Comparison of ENCODE assay signal across 11 cellular contexts in genomic region chr13:43364210-43365041, GRCh38.
A peak's percentile ranks its signal among the peaks of the same experiment; 100 is the strongest.
DNase-seq lines count a peak whose midpoint lies in the region; ATAC-seq and TF ChIP-seq lines count a peak whose summit lies in the region.
"Had no signal": no experiment of that assay in that cellular context is flagged by ENCODE, and none has a peak within 500 bp of the region (broad histone marks: within the 10 kb centered on the region; RNA-seq: fewer than 3 reads in every experiment).

No MANE protein-coding gene starts in this region.

- H3K79me2 ChIP-seq in hepatocyte, result no peaks in the 10 kb centered on the region
- H3K79me2 ChIP-seq in smooth muscle cell (ENCODE audit: low read depth), result no peaks in the 10 kb centered on the region

- H3K4me1 ChIP-seq in HEK293 (ENCODE audit: control insufficient read depth, insufficient read depth, low read length) (no peaks in the 10 kb centered on the region), hepatocyte (ENCODE audit: insufficient read depth) (peaks cover 33% of the 10 kb centered on the region), smooth muscle cell (ENCODE audit: low read depth) (peaks cover 32% of the 10 kb centered on the region)
- H3K4me1 ChIP-seq in CD8-positive, alpha-beta T cell (ENCODE audit: insufficient read depth, low read length), result peaks cover 6% of the 10 kb centered on the region

- H3K36me3 ChIP-seq in HEK293 (ENCODE audit: control insufficient read depth in 2 of 2, insufficient read depth in 1 of 2, low read length in 2 of 2), result no peaks in the 10 kb centered on the region
- H3K36me3 ChIP-seq in hepatocyte (replicated peaks; ENCODE audit: insufficient read depth, low read depth), result no peaks in the 10 kb centered on the region
- no peaks in the 10 kb centered on the region for H3K36me3 ChIP-seq in smooth muscle cell (ENCODE audit: low read depth)
- no peaks in the 10 kb centered on the region for H3K36me3 ChIP-seq in CD8-positive, alpha-beta T cell (ENCODE audit: insufficient read depth, low read length)

- TF ChIP-seq CTCF in HEK293 (tag by site-specific recombination; IDR thresholded peaks at IDR 0.05) (no peak), astrocyte of the cerebellum (IDR thresholded peaks at IDR 0.05; ENCODE audit: low read depth, low read length, missing control alignments) (no peak), hepatocyte (IDR thresholded peaks at IDR 0.05; ENCODE audit: poor library complexity) (no peak), smooth muscle cell (IDR thresholded peaks at IDR 0.05; ENCODE audit: borderline replicate concordance, insufficient read depth, poor library complexity, severe bottlenecking) (no peak)
- TF ChIP-seq CTCF in CD8-positive, alpha-beta T cell (IDR thresholded peaks at IDR 0.05), result no peak

- H3K9me3 Mint-ChIP-seq in CD8-positive, alpha-beta T cell, result no peaks in the 10 kb centered on the region
- H3K9me3 Mint-ChIP-seq: activated T-cell treated with anti-CD3 and anti-CD28 coated beads, Interleukin-2, amount 50 U/mL, for 24 hours had no signal

- ATAC-seq in CD8-positive, alpha-beta T cell, result no peak

- peak overlapping the region; percentile 43 for H3K4me2 ChIP-seq in hepatocyte
- H3K4me2 ChIP-seq in smooth muscle cell, result peak overlapping the region; percentile 79

- H3K27ac ChIP-seq in HEK293 (ENCODE audit: extremely low read depth, low read depth, low read length) (no peak overlapping the region), hepatocyte (peak overlapping the region; percentile 35), smooth muscle cell (ENCODE audit: low read depth) (peak overlapping the region; percentile 98)
- H3K27ac ChIP-seq in CD8-positive, alpha-beta T cell (ENCODE audit: low read depth, low read length), result no peak overlapping the region
- H3K27ac ChIP-seq: HL-60 had no signal

- H3K4me1 Mint-ChIP-seq in CD8-positive, alpha-beta T cell (ENCODE audit: low read depth), result peaks cover 20% of the 10 kb centered on the region

- H3K4me3 Mint-ChIP-seq in CD8-positive, alpha-beta T cell, result no peak overlapping the region
- H3K4me3 Mint-ChIP-seq: activated T-cell treated with anti-CD3 and anti-CD28 coated beads, Interleukin-2, amount 50 U/mL, for 24 hours had no signal

- peak overlapping the region; percentile 87 for H3K9ac ChIP-seq in smooth muscle cell (ENCODE audit: low read depth)

- H3K9me3 ChIP-seq in HEK293 (ENCODE audit: control insufficient read depth, insufficient read depth, low read depth, low read length) (no peaks in the 10 kb centered on the region), hepatocyte (ENCODE audit: low read depth) (no peaks in the 10 kb centered on the region), smooth muscle cell (replicated peaks; ENCODE audit: low read depth) (no peaks in the 10 kb centered on the region)
- H3K9me3 ChIP-seq in CD8-positive, alpha-beta T cell (ENCODE audit: low read length), result no peaks in the 10 kb centered on the region

- H3K27me3 Mint-ChIP-seq in CD8-positive, alpha-beta T cell (ENCODE audit: low read depth), result no peaks in the 10 kb centered on the region
- H3K27me3 Mint-ChIP-seq: activated T-cell treated with anti-CD3 and anti-CD28 coated beads, Interleukin-2, amount 50 U/mL, for 24 hours had no signal

- H2AFZ ChIP-seq in hepatocyte (peak overlapping the region; percentile 28), smooth muscle cell (ENCODE audit: low read depth) (peak overlapping the region; percentile 84)

- H3F3A ChIP-seq in smooth muscle cell (ENCODE audit: low read depth), result peaks cover 15% of the 10 kb centered on the region

- no peak overlapping the region for H3K27ac Mint-ChIP-seq in CD8-positive, alpha-beta T cell
- H3K27ac Mint-ChIP-seq: activated T-cell treated with anti-CD3 and anti-CD28 coated beads, Interleukin-2, amount 50 U/mL, for 24 hours had no signal

- in situ Hi-C loops in astrocyte of the cerebellum (cut with HindIII; ENCODE audit: low sequenced_read_pairs), result no loop called here

- H3K4me3 ChIP-seq in HEK293 (ENCODE audit: low read depth, low read length) (no peak overlapping the region), astrocyte of the cerebellum (ENCODE audit: low read depth, low read length) (no peak overlapping the region), hepatocyte (no peak overlapping the region), smooth muscle cell (peak overlapping the region; percentile 24)
- no peak overlapping the region for H3K4me3 ChIP-seq in CD8-positive, alpha-beta T cell (ENCODE audit: low read depth, low read length)

- CTCF ChIA-PET in HEK293 (lab: Yijun Ruan, JAX), result no interaction called here
- CTCF ChIA-PET in CD8-positive, alpha-beta T cell (lab: Charles Lee), result no interaction called here

- no peaks in the 10 kb centered on the region for H3K36me3 Mint-ChIP-seq in CD8-positive, alpha-beta T cell

- H4K20me1 ChIP-seq in hepatocyte (ENCODE audit: insufficient read depth, poor library complexity, severe bottlenecking) (no peaks in the 10 kb centered on the region), smooth muscle cell (ENCODE audit: low read depth) (no peaks in the 10 kb centered on the region)

- no peaks in the 10 kb centered on the region for H3K27me3 ChIP-seq in hepatocyte
- H3K27me3 ChIP-seq in smooth muscle cell (ENCODE audit: low read depth), result no peaks in the 10 kb centered on the region
- H3K27me3 ChIP-seq in CD8-positive, alpha-beta T cell (ENCODE audit: insufficient read depth, low read length), result no peaks in the 10 kb centered on the region

- intact Hi-C loops in CD8-positive, alpha-beta T cell (cut with DNase I, micrococcal nuclease), result no loop called here

- peak; percentile 65 for DNase-seq in astrocyte of the cerebellum (ENCODE audit: low read depth)
- DNase-seq in hepatocyte (ENCODE audit: low spot score), result no peak
- no peak for DNase-seq in smooth muscle cell (lab: John Stamatoyannopoulos, UW; ENCODE audit: unreplicated experiment)
- DNase-seq in SHP77 (lab: John Stamatoyannopoulos, UW), result no peak
- no peak for DNase-seq in CD8-positive, alpha-beta T cell
- DNase-seq in NCI-H2081 treated with DMSO at 0.1 percent for 48 hours (lab: John Stamatoyannopoulos, UW), result no peak
- DNase-seq in stimulated activated CD4-positive, alpha-beta T cell treated with anti-CD3 and anti-CD28 coated beads, Interleukin-4, amount 100 ng/mL, for 24 hours, result no peak
- DNase-seq: activated T-cell treated with anti-CD3 and anti-CD28 coated beads, Interleukin-2, amount 50 U/mL, for 24 hours; mesendoderm had no signal

- POLR2A ChIA-PET in HEK293 (lab: Yijun Ruan, JAX), result no interaction called here
- POLR2A ChIA-PET in CD8-positive, alpha-beta T cell (lab: Charles Lee), result no interaction called here

- WGBS in hepatocyte (ENCODE audit: low lambda C conversion rate, missing lambda C conversion rate), result 68% methylated on average over 10 of the region's 10 CpGs
- WGBS in smooth muscle cell (ENCODE audit: low lambda C conversion rate), result 26% methylated on average over 10 of the region's 10 CpGs

- H3K9me2 ChIP-seq in hepatocyte (replicated peaks; ENCODE audit: insufficient read depth), result no peaks in the 10 kb centered on the region

TF ChIP-seq in HEK293, 187 proteins besides CTCF, POLR2A, EP300 and RAD21:
- TF ChIP-seq KLF16 (tag by site-specific recombination; IDR thresholded peaks at IDR 0.05) (no peak), ZIC2 (tag by site-specific recombination; IDR thresholded peaks at IDR 0.05) (peak; percentile 64)

Comparison
In these comparisons a context has a peak if more than half of its experiments do, and no peak if none do; other contexts are left out.
1. H3K27ac ChIP-seq: peak in hepatocyte (single experiment) and smooth muscle cell (single experiment); none in HEK293 (single experiment) and CD8-positive, alpha-beta T cell (single experiment).